In the genomic region with DNA sequence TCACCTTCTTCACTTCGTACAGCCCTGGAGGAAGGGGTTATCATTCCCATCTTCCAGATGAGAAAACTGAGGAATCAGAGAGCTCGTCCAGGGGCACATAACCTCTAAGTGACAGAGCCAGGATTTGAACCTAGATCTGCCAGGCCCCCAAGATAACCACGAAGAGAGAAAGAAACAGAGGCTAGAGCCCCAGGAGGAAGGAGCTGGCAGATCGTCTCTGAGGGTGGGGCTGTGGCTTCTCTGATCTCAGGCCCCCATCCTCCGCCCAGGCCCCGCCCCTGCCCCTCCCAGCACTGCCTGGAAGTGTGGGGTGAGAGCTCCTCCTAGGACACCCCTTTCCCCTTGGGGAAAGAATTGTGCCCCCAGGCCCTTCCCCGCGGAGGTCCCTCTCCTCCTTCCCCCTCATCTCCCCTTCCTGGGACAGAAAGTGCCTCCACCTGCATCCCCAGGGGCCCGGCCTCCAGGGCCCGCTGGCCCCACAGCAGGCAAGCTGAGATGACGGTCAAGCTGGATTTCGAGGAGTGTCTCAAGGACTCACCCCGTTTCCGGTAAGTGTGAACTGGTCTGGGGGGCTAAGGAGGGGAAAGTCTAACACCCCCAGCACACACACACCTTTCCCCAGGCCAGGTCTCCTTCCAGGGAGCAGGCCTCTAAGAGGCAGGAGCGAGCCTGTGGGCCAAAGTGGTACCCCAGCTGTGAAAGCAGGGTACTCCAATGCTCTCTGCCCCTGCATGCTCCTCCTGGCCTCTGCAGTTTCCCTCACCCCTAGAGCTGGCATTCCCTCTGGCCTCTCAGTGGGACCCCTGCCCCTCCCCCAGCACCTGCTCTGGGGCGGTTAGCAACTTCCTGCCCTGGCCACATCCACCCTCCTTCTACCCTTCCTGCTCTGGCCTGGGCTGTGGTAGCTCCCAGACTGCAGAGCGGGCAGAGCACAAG, we compare ENCODE assay signal across 8 cellular contexts. TPM values are rescaled to one million over a fixed set of nuclear protein-coding genes. Genes with fewer than 3 reads are reported as not detected.
DNase-seq lines count a peak whose midpoint lies in the region; ATAC-seq and TF ChIP-seq lines count a peak whose summit lies in the region.

A gene with protein sequence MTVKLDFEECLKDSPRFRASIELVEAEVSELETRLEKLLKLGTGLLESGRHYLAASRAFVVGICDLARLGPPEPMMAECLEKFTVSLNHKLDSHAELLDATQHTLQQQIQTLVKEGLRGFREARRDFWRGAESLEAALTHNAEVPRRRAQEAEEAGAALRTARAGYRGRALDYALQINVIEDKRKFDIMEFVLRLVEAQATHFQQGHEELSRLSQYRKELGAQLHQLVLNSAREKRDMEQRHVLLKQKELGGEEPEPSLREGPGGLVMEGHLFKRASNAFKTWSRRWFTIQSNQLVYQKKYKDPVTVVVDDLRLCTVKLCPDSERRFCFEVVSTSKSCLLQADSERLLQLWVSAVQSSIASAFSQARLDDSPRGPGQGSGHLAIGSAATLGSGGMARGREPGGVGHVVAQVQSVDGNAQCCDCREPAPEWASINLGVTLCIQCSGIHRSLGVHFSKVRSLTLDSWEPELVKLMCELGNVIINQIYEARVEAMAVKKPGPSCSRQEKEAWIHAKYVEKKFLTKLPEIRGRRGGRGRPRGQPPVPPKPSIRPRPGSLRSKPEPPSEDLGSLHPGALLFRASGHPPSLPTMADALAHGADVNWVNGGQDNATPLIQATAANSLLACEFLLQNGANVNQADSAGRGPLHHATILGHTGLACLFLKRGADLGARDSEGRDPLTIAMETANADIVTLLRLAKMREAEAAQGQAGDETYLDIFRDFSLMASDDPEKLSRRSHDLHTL (plus strand): TSS at position 290 of the 936 bp plus-strand sequence. CDS start 206 bp downstream, at position 496.

- TF ChIP-seq POLR2A in adrenal gland (IDR thresholded peaks at IDR 0.05), result no peak

- no peak within 1 kb of the TSS for H2AFZ ChIP-seq in osteoblast (ENCODE audit: low read length)

- ATAC-seq in HG02642 (IDR thresholded peaks at IDR 0.05; ENCODE audit: poor library complexity, unreplicated experiment), result peak; percentile 70
- ATAC-seq in SK-N-SH treated with all-trans-retinoic acid at 6 μM for 48 hours, result no peak

- intact Hi-C loops in T-helper 2 cell treated with Interferon-gamma antibody and Interleukin-4, amounts not matched to agents 100 ng/mL and 5 ng/mL, for 36 hours (cut with micrococcal nuclease), result loop anchor here (2.0 to 10.0 kb wide), 2 partner anchors 14 to 348 kb away; a partner anchor contains a TSS
- intact Hi-C loops in adrenal gland (cut with DNase I), result no loop called here

- no peaks in the 10 kb centered on the region for H3K9me3 ChIP-seq in adrenal gland (replicated peaks in 1 of 3)
- no peaks in the 10 kb centered on the region for H3K9me3 ChIP-seq in osteoblast (ENCODE audit: low read depth, low read length)

- TF ChIP-seq CTCF in adrenal gland (IDR thresholded peaks at IDR 0.05) (no peak), osteoblast (IDR thresholded peaks at IDR 0.05; ENCODE audit: extremely low read depth, low read depth, low read length) (no peak)

- H3K27ac ChIP-seq in adrenal gland, result no peak within 1 kb of the TSS
- no peak within 1 kb of the TSS for H3K27ac ChIP-seq in osteoblast (ENCODE audit: low read depth, low read length)

- H3K4me1 ChIP-seq in adrenal gland (replicated peaks in 1 of 2) (no peaks in the 10 kb centered on the region), osteoblast (ENCODE audit: insufficient read depth, low read length) (no peaks in the 10 kb centered on the region)

- H3K4me3 ChIP-seq in adrenal gland (no peak within 1 kb of the TSS), osteoblast (ENCODE audit: insufficient read depth, low read length) (no peak within 1 kb of the TSS)

- H4K20me1 ChIP-seq in osteoblast (ENCODE audit: insufficient read depth, low read length), result no peaks in the 10 kb centered on the region

- H3K27me3 ChIP-seq in adrenal gland (no peaks in the 10 kb centered on the region), osteoblast (ENCODE audit: insufficient read depth, low read length) (peaks cover 34% of the 10 kb centered on the region)

- WGBS in adrenal gland, 4 donors, result 45 to 48% (median 48%) methylated on average over 12 to 17 of the region's 17 CpGs

- H3K4me2 ChIP-seq in osteoblast (ENCODE audit: insufficient read depth, low read length), result no peak within 1 kb of the TSS

- peak; percentile 58 for DNase-seq in CMK (ENCODE audit: low read depth)
- DNase-seq in adrenal gland, result peak in 1 of 7 donors; percentile 18
- DNase-seq in osteoblast (ENCODE audit: insufficient read length, low spot score, missing footprints), result peak; percentile 27
- DNase-seq in D341Med (ENCODE audit: low spot score), result no peak
- no peak for DNase-seq in HK-2 (ENCODE audit: unreplicated experiment)

- H3K79me2 ChIP-seq in osteoblast (ENCODE audit: insufficient read depth, low read length), result no peaks in the 10 kb centered on the region

- H3K36me3 ChIP-seq in adrenal gland (replicated peaks in 1 of 2), result no peaks in the 10 kb centered on the region
- no peaks in the 10 kb centered on the region for H3K36me3 ChIP-seq in osteoblast (ENCODE audit: insufficient read depth, low read length)

TF ChIP-seq in SK-N-SH treated with all-trans-retinoic acid at 6 μM for 48 hours, 23 proteins besides CTCF, POLR2A, EP300 and RAD21:
- TF ChIP-seq ARNTL (CRISPR knock-in tag; IDR thresholded peaks at IDR 0.05; ENCODE audit: borderline replicate concordance, low read depth) (no peak), ZFP30 (CRISPR knock-in tag; IDR thresholded peaks at IDR 0.05) (no peak), PPARA (CRISPR knock-in tag; IDR thresholded peaks at IDR 0.05; ENCODE audit: borderline replicate concordance) (no peak), CSDC2 (CRISPR knock-in tag; IDR thresholded peaks at IDR 0.05) (no peak), ESRRG (CRISPR knock-in tag; IDR thresholded peaks at IDR 0.05) (no peak), ISL1 (CRISPR knock-in tag; IDR thresholded peaks at IDR 0.05) (no peak), BACH2 (CRISPR knock-in tag; IDR thresholded peaks at IDR 0.05; ENCODE audit: borderline replicate concordance) (no peak), RARB (CRISPR knock-in tag; IDR thresholded peaks at IDR 0.05) (no peak), SNAI2 (CRISPR knock-in tag; IDR thresholded peaks at IDR 0.05) (no peak)
- TF ChIP-seq, protein P1, sequence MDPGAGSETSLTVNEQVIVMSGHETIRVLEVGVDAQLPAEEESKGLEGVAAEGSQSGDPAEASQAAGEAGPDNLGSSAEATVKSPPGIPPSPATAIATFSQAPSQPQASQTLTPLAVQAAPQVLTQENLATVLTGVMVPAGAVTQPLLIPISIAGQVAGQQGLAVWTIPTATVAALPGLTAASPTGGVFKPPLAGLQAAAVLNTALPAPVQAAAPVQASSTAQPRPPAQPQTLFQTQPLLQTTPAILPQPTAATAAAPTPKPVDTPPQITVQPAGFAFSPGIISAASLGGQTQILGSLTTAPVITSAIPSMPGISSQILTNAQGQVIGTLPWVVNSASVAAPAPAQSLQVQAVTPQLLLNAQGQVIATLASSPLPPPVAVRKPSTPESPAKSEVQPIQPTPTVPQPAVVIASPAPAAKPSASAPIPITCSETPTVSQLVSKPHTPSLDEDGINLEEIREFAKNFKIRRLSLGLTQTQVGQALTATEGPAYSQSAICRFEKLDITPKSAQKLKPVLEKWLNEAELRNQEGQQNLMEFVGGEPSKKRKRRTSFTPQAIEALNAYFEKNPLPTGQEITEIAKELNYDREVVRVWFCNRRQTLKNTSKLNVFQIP (CRISPR knock-in tag; IDR thresholded peaks at IDR 0.05; ENCODE audit: borderline replicate concordance, low read depth), result no peak

RNA-seq across cellular contexts. Expression of the gene that starts here (rescaled TPM):
- 580 and 590 TPM in 2 replicates for total RNA-seq in T-helper 2 cell treated with Interferon-gamma antibody and Interleukin-4, amounts not matched to agents 100 ng/mL and 5 ng/mL, for 36 hours
- total RNA-seq in adrenal gland, result 10 to 100 TPM in 4 of 8 donors, 1 to 10 TPM in 4; 2.9 to 54.7 (median 10.8) TPM
- 10 to 100 TPM in 2 of 3 donors, 1 to 10 TPM in 1; 2.1 to 54.1 (median 21.9) TPM for polyA plus RNA-seq in adrenal gland
- total RNA-seq in osteoblast, result 0.59 TPM in 1 of 2 replicates, not detected in the other

Comparison
In these comparisons a context has a peak if more than half of its experiments do, and no peak if none do; other contexts are left out.
1. RNA of the gene that starts here (total RNA-seq): 580 to 590 TPM in T-helper 2 cell treated with Interferon-gamma antibody and Interleukin-4, amounts not matched to agents 100 ng/mL and 5 ng/mL, for 36 hours; 2.9 to 54.7 TPM in adrenal gland and 0.59 TPM in osteoblast; every median in the first group is over 10 times any median in the second.
2. Peak in DNase-seq in osteoblast; RNA of the gene not detected or under 1 TPM.